In the genomic region with DNA sequence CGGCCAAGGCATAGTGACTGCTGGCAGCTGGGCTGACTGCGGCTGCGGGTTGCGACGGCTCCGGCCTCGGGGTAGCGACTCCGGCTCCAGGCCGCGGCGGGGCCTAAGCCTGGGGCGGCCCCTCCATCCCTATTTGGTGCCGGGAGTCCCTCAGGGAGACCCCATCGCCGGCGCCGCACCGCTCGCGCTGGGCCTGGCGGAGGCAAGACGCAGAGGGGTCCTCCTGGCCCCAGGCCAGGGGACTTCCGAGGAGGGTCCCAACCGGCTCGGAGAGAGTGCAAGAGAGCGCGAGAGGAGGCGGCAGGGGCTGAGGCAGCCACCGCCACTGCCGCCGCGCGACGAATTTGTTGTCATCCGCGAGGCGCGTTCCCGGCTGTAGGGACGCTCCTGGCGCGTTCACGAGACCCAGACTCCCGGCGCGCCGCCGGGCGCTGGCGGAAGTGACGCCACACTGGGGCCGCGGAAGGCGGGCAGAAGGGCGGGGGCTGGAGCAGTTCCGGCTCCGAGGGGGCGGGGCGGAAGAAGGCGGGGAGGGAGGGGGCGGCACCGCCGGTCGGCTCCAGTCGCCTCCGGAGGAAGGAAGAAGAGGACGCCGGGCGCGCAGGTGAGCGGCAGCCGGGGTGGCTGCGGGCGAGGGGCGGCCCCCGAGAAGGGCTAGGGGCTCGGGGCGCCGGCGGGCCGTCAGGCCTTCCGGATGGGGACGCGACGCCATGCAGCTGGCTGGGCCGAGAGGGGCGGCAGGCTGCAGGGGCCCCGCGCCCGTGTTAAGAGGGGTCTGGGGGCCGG, we compare ENCODE assay signal across 8 cellular contexts. TPM values are rescaled to one million over a fixed set of nuclear protein-coding genes. Genes with fewer than 3 reads are reported as not detected.
DNase-seq lines count a peak whose midpoint lies in the region; ATAC-seq, FAIRE-seq and TF ChIP-seq lines count a peak whose summit lies in the region.

A gene with protein sequence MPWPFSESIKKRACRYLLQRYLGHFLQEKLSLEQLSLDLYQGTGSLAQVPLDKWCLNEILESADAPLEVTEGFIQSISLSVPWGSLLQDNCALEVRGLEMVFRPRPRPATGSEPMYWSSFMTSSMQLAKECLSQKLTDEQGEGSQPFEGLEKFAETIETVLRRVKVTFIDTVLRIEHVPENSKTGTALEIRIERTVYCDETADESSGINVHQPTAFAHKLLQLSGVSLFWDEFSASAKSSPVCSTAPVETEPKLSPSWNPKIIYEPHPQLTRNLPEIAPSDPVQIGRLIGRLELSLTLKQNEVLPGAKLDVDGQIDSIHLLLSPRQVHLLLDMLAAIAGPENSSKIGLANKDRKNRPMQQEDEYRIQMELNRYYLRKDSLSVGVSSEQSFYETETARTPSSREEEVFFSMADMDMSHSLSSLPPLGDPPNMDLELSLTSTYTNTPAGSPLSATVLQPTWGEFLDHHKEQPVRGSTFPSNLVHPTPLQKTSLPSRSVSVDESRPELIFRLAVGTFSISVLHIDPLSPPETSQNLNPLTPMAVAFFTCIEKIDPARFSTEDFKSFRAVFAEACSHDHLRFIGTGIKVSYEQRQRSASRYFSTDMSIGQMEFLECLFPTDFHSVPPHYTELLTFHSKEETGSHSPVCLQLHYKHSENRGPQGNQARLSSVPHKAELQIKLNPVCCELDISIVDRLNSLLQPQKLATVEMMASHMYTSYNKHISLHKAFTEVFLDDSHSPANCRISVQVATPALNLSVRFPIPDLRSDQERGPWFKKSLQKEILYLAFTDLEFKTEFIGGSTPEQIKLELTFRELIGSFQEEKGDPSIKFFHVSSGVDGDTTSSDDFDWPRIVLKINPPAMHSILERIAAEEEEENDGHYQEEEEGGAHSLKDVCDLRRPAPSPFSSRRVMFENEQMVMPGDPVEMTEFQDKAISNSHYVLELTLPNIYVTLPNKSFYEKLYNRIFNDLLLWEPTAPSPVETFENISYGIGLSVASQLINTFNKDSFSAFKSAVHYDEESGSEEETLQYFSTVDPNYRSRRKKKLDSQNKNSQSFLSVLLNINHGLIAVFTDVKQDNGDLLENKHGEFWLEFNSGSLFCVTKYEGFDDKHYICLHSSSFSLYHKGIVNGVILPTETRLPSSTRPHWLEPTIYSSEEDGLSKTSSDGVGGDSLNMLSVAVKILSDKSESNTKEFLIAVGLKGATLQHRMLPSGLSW (N-terminal part only) (minus strand): TSS at position 377 of the 786 bp plus-strand sequence. CDS start 365 bp downstream, at position 12.
A gene with protein sequence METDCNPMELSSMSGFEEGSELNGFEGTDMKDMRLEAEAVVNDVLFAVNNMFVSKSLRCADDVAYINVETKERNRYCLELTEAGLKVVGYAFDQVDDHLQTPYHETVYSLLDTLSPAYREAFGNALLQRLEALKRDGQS (plus strand): TSS at position 562 of the 786 bp plus-strand sequence. CDS start 18,722 bp downstream, outside the sequence.

- ATAC-seq in GM18870 (IDR thresholded peaks at IDR 0.05; ENCODE audit: unreplicated experiment) (peak; percentile 55), HG03108 (IDR thresholded peaks at IDR 0.05; ENCODE audit: unreplicated experiment) (peak; percentile 77)

- TF ChIP-seq CTCF in WERI-Rb-1 (IDR thresholded peaks at IDR 0.05; ENCODE audit: low read depth, low read length), result no peak
- no peak for TF ChIP-seq CTCF in breast epithelium (IDR thresholded peaks at IDR 0.05)

- H3K36me3 ChIP-seq in ACC112 (ENCODE audit: insufficient read depth, low read length), result no peaks in the 10 kb centered on the region
- peaks cover 7% of the 10 kb centered on the region for H3K36me3 ChIP-seq in WERI-Rb-1
- no peaks in the 10 kb centered on the region for H3K36me3 ChIP-seq in breast epithelium
- H3K36me3 ChIP-seq in small intestine (ENCODE audit: control insufficient read depth in 2 of 2, insufficient read depth in 2 of 2, low read length in 2 of 2), result no peaks in the 10 kb centered on the region

- H3K27ac ChIP-seq in ACC112 (ENCODE audit: low read depth, low read length) (peak within 1 kb of the TSS; percentile 47; the same call in 1 of the 2 replicates), WERI-Rb-1 (peak within 1 kb of the TSS; percentile 88), breast epithelium (peak within 1 kb of the TSS; percentile 89 to 97), small intestine (ENCODE audit: low read depth in 1 of 2, low read length in 1 of 2) (peak within 1 kb of the TSS; percentile 96 to 97)

- peak within 1 kb of the TSS; percentile 93 for H3K4me3 ChIP-seq in ACC112 (ENCODE audit: low read depth, low read length)
- peak within 1 kb of the TSS; percentile 99 for H3K4me3 ChIP-seq in WERI-Rb-1 (ENCODE audit: low read depth, low read length)
- peak within 1 kb of the TSS; percentile 95 to 99 (median 99) for H3K4me3 ChIP-seq in breast epithelium
- H3K4me3 ChIP-seq in small intestine (ENCODE audit: low read depth in 1 of 2, low read length in 2 of 2), result peak within 1 kb of the TSS; percentile 90 to 96

- H3K27me3 ChIP-seq in ACC112 (ENCODE audit: insufficient read depth, low read length), result no peaks in the 10 kb centered on the region
- no peaks in the 10 kb centered on the region for H3K27me3 ChIP-seq in WERI-Rb-1 (ENCODE audit: insufficient read depth, low read depth, severe bottlenecking)
- no peaks in the 10 kb centered on the region for H3K27me3 ChIP-seq in breast epithelium
- no peaks in the 10 kb centered on the region for H3K27me3 ChIP-seq in small intestine (ENCODE audit: control insufficient read depth in 2 of 2, insufficient read depth in 2 of 2, low read length in 2 of 2)

- H3K4me1 ChIP-seq in ACC112 (ENCODE audit: control insufficient read depth, insufficient read depth, low read length, unreplicated experiment) (peaks cover 34% of the 10 kb centered on the region), breast epithelium (peaks cover 0 to 20% of the 10 kb centered on the region in 2 donors), small intestine (ENCODE audit: control insufficient read depth in 2 of 2, insufficient read depth in 1 of 2, low read depth in 1 of 2, low read length in 1 of 2) (peaks cover 2 to 6% of the 10 kb centered on the region in 2 donors)

- no peak for FAIRE-seq in small intestine (lab: Jason Lieb, UNC)

- WGBS in small intestine, 3 donors, result 0 to 1% (median 0%) methylated on average over 39 to 92 of the region's 92 CpGs

- intact Hi-C loops in breast epithelium (cut with DNase I; ENCODE audit: low total_unique reads), result loop anchor here (5.0 kb wide), 1 partner anchor 304 kb away; no protein-coding TSS in a partner anchor

- peaks cover 78% of the 10 kb centered on the region for H3K79me2 ChIP-seq in ACC112 (ENCODE audit: control insufficient read depth, insufficient read depth, low read length, unreplicated experiment)

- H3K9me3 ChIP-seq in WERI-Rb-1 (ENCODE audit: severe bottlenecking) (no peaks in the 10 kb centered on the region), breast epithelium (no peaks in the 10 kb centered on the region), small intestine (ENCODE audit: control insufficient read depth, low read depth) (no peaks in the 10 kb centered on the region)

- TF ChIP-seq POLR2A in breast epithelium (IDR thresholded peaks at IDR 0.05), result peak; percentile 23

- DNase-seq in NCI-H2227 (lab: John Stamatoyannopoulos, UW; ENCODE audit: unreplicated experiment), result peak; percentile 96
- peak; percentile 95 for DNase-seq in WERI-Rb-1
- DNase-seq in breast epithelium (ENCODE audit: low spot score in 2 of 2), result peak; percentile 89 to 93
- peak; percentile 97 for DNase-seq in iPS-NIHi11 (ENCODE audit: low spot score)
- DNase-seq in small intestine, result peak; percentile 95

- peak within 1 kb of the TSS; percentile 96 for H2AFZ ChIP-seq in ACC112 (ENCODE audit: low read length, unreplicated experiment)

RNA-seq across cellular contexts. Expression of the first gene that starts in this region (rescaled TPM):
- 10 to 100 TPM; 23.7 to 51.4 (median 42.0) TPM for total RNA-seq in breast epithelium
- polyA plus RNA-seq in small intestine, result 1 to 10 TPM; 3.8 to 5.4 (median 4.4) TPM

RNA-seq across cellular contexts. Expression of the second gene that starts in this region (rescaled TPM):
- total RNA-seq in breast epithelium, result 10 to 100 TPM in 2 of 3 donors, 1 to 10 TPM in 1; 9.8 to 23.3 (median 14.4) TPM
- 100 to 1,000 TPM in 2 of 3 donors, 10 to 100 TPM in 1; 76.2 to 215 (median 128) TPM for polyA plus RNA-seq in small intestine

Comparison
In these comparisons a context has a peak if more than half of its experiments do, and no peak if none do; other contexts are left out.
1. Peak in every context shown above with its lines: DNase-seq, ATAC-seq, H3K4me3 ChIP-seq and H3K27ac ChIP-seq.